ENCODE assay signal across 8 cellular contexts in the genomic region with DNA sequence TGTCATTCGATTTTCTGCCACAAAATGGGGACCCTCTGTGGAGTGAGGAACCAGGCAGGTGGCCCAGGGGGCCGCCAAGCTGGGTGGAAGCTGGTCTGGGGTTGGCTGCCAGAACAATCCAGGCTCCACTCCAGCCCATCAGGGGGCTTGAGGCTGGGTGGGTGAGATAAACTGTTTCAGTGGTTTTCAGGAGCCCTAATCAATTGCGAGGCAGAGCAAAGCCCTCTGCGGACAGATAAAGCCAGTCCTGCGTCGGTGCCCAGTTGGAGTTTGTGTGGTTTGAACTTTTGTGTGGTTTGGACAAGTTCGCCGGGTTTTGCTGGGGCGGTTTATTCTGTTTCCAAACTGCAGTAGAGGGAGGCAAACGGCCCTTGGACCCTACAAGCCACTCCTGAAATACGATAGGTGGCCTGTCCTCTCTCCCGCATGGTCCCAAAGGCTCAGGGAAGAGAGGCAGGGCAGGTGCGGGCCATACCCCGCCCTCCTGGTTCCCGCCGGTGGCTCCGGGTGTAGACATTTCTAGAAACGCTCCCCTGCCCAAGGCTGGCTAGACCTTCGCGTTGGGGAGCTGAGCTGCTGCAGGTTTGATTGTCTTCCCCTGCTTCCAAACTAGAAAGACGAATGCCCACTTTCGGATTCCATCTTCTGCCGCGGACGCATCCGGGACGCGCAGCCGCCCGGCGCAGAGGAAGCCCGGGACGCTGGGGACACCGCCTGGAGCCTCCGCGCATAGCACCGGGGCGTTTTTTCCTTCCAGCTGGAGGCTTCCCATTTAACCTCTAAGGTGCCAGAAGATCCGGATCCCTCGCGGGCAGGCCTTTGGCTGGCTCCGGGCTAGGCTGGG.
DNase-seq lines count a peak whose midpoint lies in the region; ATAC-seq and TF ChIP-seq lines count a peak whose summit lies in the region.

No MANE protein-coding gene starts in this region.

- H3K4me1 Mint-ChIP-seq in naive B cell = peaks cover 4 to 26% (median 6%) of the 10 kb centered on the region in 3 donors
- peaks cover 8% of the 10 kb centered on the region for H3K4me1 Mint-ChIP-seq in stimulated activated naive CD8-positive, alpha-beta T cell treated with anti-CD3 and anti-CD28 coated beads, Interleukin-15, Interleukin-2, amounts not matched to agents 100 ng/mL and 50 ng/mL, for 24 hours (ENCODE audit: low read depth)

- H3K4me1 ChIP-seq in OCI-LY7 (ENCODE audit: insufficient read depth, low read length, poor library complexity, severe bottlenecking) = peaks cover 26% of the 10 kb centered on the region

- CTCF ChIA-PET in OCI-LY7 (lab: Charles Lee; ENCODE audit: unreplicated experiment) = interaction anchor here (0.6 kb wide), 2 partner anchors 49 to 118 kb away, joined by 3 read pairs; no protein-coding TSS in a partner anchor

- POLR2A ChIA-PET in OCI-LY7 (lab: Charles Lee) = no interaction called here

- H3K9me3 Mint-ChIP-seq in naive B cell = peaks cover 0 to 6% (median 0%) of the 10 kb centered on the region in 7 donors
- no peaks in the 10 kb centered on the region for H3K9me3 Mint-ChIP-seq in stimulated activated naive CD8-positive, alpha-beta T cell treated with anti-CD3 and anti-CD28 coated beads, Interleukin-15, Interleukin-2, amounts not matched to agents 100 ng/mL and 50 ng/mL, for 24 hours

- peak; percentile 71 for TF ChIP-seq CTCF in OCI-LY7 (conservative IDR thresholded peaks at IDR 0.05; ENCODE audit: low read length)

- H3K36me3 ChIP-seq in OCI-LY7 (ENCODE audit: insufficient read depth, low read length) = no peaks in the 10 kb centered on the region

- no peaks in the 10 kb centered on the region for H3K27me3 Mint-ChIP-seq in naive B cell
- no peaks in the 10 kb centered on the region for H3K27me3 Mint-ChIP-seq in stimulated activated naive CD8-positive, alpha-beta T cell treated with anti-CD3 and anti-CD28 coated beads, Interleukin-15, Interleukin-2, amounts not matched to agents 100 ng/mL and 50 ng/mL, for 24 hours

- ATAC-seq in naive B cell (ENCODE audit: low read depth in 2 of 2) (peak; percentile 57 to 66), GM21515 (IDR thresholded peaks at IDR 0.05; ENCODE audit: unreplicated experiment) (no peak)

- H3K4me2 ChIP-seq in OCI-LY7 (ENCODE audit: low read length) = peak overlapping the region; percentile 68

- no peaks in the 10 kb centered on the region for H3K9me2 ChIP-seq in OCI-LY7 (ENCODE audit: insufficient read depth, low read length)

- peak overlapping the region; percentile 93 for H2AFZ ChIP-seq in OCI-LY7 (ENCODE audit: low read length)

- H3K27ac Mint-ChIP-seq in naive B cell = peak overlapping the region in 4 of 6 donors; percentile 36 to 96 (median 68)
- no peak overlapping the region for H3K27ac Mint-ChIP-seq in stimulated activated naive CD8-positive, alpha-beta T cell treated with anti-CD3 and anti-CD28 coated beads, Interleukin-15, Interleukin-2, amounts not matched to agents 100 ng/mL and 50 ng/mL, for 24 hours

- no TSS peak for BruUV-seq in OCI-LY7 (replicated peaks; lab: Mats Ljungman, UMichigan)

- DNase-seq in Caki2 (ENCODE audit: low read depth) (peak; percentile 52), HPDE6-E6E7 (ENCODE audit: extremely low spot score) (peak; percentile 43), OCI-LY7 (ENCODE audit: low spot score) (peak; percentile 62), fibroblast of gingiva (ENCODE audit: low read depth) (peak; percentile 61), naive B cell (peak; percentile 24)
- peak; percentile 69 to 78 for DNase-seq in activated T-cell treated with anti-CD3 and anti-CD28 coated beads, Interleukin-2, amount 50 U/mL, for 48 hours

- H3K27ac ChIP-seq in OCI-LY7 (ENCODE audit: low read depth, low read length, poor library complexity, severe bottlenecking) = no peak overlapping the region

- H3K4me3 ChIP-seq in OCI-LY7 (ENCODE audit: low read depth, low read length, poor library complexity, severe bottlenecking) = peak overlapping the region; percentile 58

- in situ Hi-C loops in Caki2 (cut with HindIII; ENCODE audit: low pct_unique_long_range_greater_than_20kb, low sequenced_read_pairs) = no loop called here

- no peaks in the 10 kb centered on the region for H3K9me3 ChIP-seq in OCI-LY7 (ENCODE audit: low read length)

- H3K4me3 Mint-ChIP-seq in naive B cell = peak overlapping the region; percentile 67 to 93 (median 86)
- H3K4me3 Mint-ChIP-seq in stimulated activated naive CD8-positive, alpha-beta T cell treated with anti-CD3 and anti-CD28 coated beads, Interleukin-15, Interleukin-2, amounts not matched to agents 100 ng/mL and 50 ng/mL, for 24 hours = peak overlapping the region; percentile 66

- H4K20me1 ChIP-seq in OCI-LY7 (ENCODE audit: insufficient read depth, low read length) = no peaks in the 10 kb centered on the region

- no peaks in the 10 kb centered on the region for H3K36me3 Mint-ChIP-seq in naive B cell
- no peaks in the 10 kb centered on the region for H3K36me3 Mint-ChIP-seq in stimulated activated naive CD8-positive, alpha-beta T cell treated with anti-CD3 and anti-CD28 coated beads, Interleukin-15, Interleukin-2, amounts not matched to agents 100 ng/mL and 50 ng/mL, for 24 hours (ENCODE audit: low read depth)

- H3K79me2 ChIP-seq in OCI-LY7 (ENCODE audit: insufficient read depth, low read depth, low read length) = no peaks in the 10 kb centered on the region

- intact Hi-C loops in OCI-LY7 (cut with micrococcal nuclease; ENCODE audit: unreplicated experiment) = loop anchor here (2.0 kb wide), 1 partner anchor 92 kb away; no protein-coding TSS in a partner anchor
